Comparison of ENCODE assay signal across 1 cellular context in the genomic region with DNA sequence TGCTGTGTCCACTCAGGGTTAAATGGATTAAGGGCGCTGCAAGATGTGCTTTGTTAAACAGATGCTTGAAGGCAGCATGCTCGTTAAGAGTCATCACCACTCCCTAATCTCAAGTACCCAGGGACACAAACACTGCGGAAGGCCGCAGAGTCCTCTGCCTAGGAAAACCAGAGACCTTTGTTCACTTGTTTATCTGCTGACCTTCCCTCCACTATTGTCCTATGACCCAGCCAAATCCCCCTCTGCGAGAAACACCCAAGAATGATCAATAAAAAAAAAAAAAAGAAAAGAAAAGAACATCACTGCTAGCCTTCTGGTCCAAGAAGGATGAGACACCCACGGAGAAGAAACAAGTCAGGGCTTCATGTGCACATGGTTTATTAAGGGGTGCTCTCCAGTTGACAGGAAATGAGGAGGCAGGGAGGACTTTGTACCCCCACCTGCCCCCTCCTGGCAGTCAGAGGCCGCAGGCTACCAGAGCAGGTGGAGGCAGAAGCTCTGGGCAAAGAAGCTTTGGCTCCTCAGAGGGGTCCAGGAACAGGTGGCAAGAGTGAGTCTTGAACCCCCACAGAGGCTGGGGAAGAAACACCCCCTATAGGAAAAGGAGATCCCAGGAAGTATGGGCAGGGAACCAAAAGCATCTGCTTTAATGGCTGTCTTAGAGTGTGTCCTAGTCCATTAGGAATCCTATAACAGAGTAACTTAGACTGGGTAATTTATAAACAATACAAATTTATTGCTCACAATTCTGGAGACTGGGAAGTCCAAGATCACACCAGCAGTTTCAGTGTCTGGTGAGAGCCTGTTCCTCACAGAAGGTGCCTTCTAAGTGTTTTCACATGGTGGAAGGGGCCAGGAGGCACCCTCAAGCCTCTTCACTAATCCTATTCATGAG.
TF ChIP-seq lines count a peak whose summit lies in the region.

No MANE protein-coding gene starts in this region.

TF ChIP-seq in HepG2, 621 proteins besides CTCF, POLR2A, EP300 and RAD21 (continued from another document):
- TF ChIP-seq, protein P1, sequence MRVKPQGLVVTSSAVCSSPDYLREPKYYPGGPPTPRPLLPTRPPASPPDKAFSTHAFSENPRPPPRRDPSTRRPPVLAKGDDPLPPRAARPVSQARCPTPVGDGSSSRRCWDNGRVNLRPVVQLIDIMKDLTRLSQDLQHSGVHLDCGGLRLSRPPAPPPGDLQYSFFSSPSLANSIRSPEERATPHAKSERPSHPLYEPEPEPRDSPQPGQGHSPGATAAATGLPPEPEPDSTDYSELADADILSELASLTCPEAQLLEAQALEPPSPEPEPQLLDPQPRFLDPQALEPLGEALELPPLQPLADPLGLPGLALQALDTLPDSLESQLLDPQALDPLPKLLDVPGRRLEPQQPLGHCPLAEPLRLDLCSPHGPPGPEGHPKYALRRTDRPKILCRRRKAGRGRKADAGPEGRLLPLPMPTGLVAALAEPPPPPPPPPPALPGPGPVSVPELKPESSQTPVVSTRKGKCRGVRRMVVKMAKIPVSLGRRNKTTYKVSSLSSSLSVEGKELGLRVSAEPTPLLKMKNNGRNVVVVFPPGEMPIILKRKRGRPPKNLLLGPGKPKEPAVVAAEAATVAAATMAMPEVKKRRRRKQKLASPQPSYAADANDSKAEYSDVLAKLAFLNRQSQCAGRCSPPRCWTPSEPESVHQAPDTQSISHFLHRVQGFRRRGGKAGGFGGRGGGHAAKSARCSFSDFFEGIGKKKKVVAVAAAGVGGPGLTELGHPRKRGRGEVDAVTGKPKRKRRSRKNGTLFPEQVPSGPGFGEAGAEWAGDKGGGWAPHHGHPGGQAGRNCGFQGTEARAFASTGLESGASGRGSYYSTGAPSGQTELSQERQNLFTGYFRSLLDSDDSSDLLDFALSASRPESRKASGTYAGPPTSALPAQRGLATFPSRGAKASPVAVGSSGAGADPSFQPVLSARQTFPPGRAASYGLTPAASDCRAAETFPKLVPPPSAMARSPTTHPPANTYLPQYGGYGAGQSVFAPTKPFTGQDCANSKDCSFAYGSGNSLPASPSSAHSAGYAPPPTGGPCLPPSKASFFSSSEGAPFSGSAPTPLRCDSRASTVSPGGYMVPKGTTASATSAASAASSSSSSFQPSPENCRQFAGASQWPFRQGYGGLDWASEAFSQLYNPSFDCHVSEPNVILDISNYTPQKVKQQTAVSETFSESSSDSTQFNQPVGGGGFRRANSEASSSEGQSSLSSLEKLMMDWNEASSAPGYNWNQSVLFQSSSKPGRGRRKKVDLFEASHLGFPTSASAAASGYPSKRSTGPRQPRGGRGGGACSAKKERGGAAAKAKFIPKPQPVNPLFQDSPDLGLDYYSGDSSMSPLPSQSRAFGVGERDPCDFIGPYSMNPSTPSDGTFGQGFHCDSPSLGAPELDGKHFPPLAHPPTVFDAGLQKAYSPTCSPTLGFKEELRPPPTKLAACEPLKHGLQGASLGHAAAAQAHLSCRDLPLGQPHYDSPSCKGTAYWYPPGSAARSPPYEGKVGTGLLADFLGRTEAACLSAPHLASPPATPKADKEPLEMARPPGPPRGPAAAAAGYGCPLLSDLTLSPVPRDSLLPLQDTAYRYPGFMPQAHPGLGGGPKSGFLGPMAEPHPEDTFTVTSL (CRISPR knock-in tag; IDR thresholded peaks at IDR 0.05; ENCODE audit: borderline replicate concordance): 0 out of 2 replicates have a peak, but pooled peaks have one; percentile 22
TF ChIP-seq in HepG2: peak in this region for 24; not testable (repeated sequence) for 597.
